ENCODE assay signal across 8 cellular contexts in the genomic region with DNA sequence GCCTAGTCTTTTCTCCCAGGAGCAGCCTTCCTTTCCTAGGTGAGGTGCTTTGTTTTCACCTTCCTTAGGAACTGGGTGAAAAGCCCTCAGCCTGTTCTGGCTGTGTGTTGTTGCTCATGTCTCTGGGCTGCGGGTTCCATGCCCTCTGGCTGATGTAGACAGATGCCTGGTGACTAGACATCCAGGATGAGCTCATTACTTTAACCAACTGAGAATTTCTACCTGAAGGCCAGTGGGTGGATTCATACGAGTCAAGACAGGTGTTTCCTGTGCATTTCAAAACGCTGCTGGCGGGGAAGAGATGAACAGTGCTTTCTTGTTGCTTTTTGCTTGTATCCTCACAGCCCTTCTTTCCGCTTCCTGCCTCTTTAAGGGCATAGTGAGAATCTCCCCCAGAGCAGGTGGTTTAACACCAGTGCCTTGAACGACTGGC. TPM values are rescaled to one million over a fixed set of nuclear protein-coding genes. Genes with fewer than 3 reads are reported as not detected.
A peak's percentile ranks its signal among the peaks of the same experiment; 100 is the strongest.
DNase-seq lines count a peak whose midpoint lies in the region; ATAC-seq and TF ChIP-seq lines count a peak whose summit lies in the region.

No MANE protein-coding gene starts in this region.

- no peak overlapping the region for H3K9ac ChIP-seq in colonic mucosa (ENCODE audit: low read depth in 2 of 2, low read length in 2 of 2)

- peaks cover 3% of the 10 kb centered on the region for H3K4me1 ChIP-seq in colonic mucosa

- H3K36me3 Mint-ChIP-seq in progenitor cell of endocrine pancreas (ENCODE audit: insufficient read depth) = peaks cover 5% of the 10 kb centered on the region

- H3K9me3 ChIP-seq in colonic mucosa = no peaks in the 10 kb centered on the region

- ATAC-seq in GM19395 (IDR thresholded peaks at IDR 0.05; ENCODE audit: unreplicated experiment) (peak; percentile 57), HG02798 (IDR thresholded peaks at IDR 0.05; ENCODE audit: poor library complexity, unreplicated experiment) (no peak)

- no peaks in the 10 kb centered on the region for H3K9me3 Mint-ChIP-seq in progenitor cell of endocrine pancreas (ENCODE audit: low read depth)

- no peaks in the 10 kb centered on the region for H3K36me3 ChIP-seq in colonic mucosa

- no peak overlapping the region for H3K27ac Mint-ChIP-seq in progenitor cell of endocrine pancreas

- TF ChIP-seq CTCF in RWPE1 (conservative IDR thresholded peaks at IDR 0.05; ENCODE audit: low read depth) = no peak
- TF ChIP-seq CTCF in colonic mucosa (IDR thresholded peaks at IDR 0.05) = no peak
- TF ChIP-seq CTCF in progenitor cell of endocrine pancreas (IDR thresholded peaks at IDR 0.05; ENCODE audit: unreplicated experiment) = no peak

- no peak overlapping the region for H3K4me3 ChIP-seq in colonic mucosa

- CTCF ChIA-PET in RWPE1 (lab: Yijun Ruan, JAX) = interaction anchor here (0.7 to 2.3 kb wide), 3 partner anchors 10 to 590 kb away, joined by 5 to 12 read pairs (median 8); no protein-coding TSS in a partner anchor

- H3K27ac ChIP-seq in RWPE1 (peak overlapping the region; percentile 100), colonic mucosa (peak overlapping the region; percentile 45)

- intact Hi-C loops in colonic mucosa (cut with DNase I) = no loop called here

- TF ChIP-seq POLR2A in erythroblast (IDR thresholded peaks at IDR 0.05; ENCODE audit: low read length) = no peak

- peak; percentile 87 for DNase-seq in RWPE1 (ENCODE audit: low spot score)
- no peak for DNase-seq in colonic mucosa
- peak; percentile 7 to 15 for DNase-seq in stimulated activated CD4-positive, alpha-beta T cell treated with anti-CD3 and anti-CD28 coated beads, Interleukin-2, amount 100 ng/mL, for 48 hours
- no peak for DNase-seq in amniotic stem cell (lab: John Stamatoyannopoulos, UW)
- no peak for DNase-seq in erythroblast (lab: John Stamatoyannopoulos, UW)
- no peak for DNase-seq in progenitor cell of endocrine pancreas (ENCODE audit: low spot score, unreplicated experiment)

- no peak overlapping the region for H3K4me3 Mint-ChIP-seq in progenitor cell of endocrine pancreas (ENCODE audit: low read depth)

- H3K27me3 Mint-ChIP-seq in progenitor cell of endocrine pancreas = no peaks in the 10 kb centered on the region

- POLR2A ChIA-PET in RWPE1 (lab: Yijun Ruan, JAX; ENCODE audit: low non-redundant PET) = interaction anchor here (1.6 kb wide), 1 partner anchor 32 kb away, joined by 15 read pairs; a partner anchor contains a TSS

- no peaks in the 10 kb centered on the region for H3K4me1 Mint-ChIP-seq in progenitor cell of endocrine pancreas (ENCODE audit: low read depth)

- H3K27me3 ChIP-seq in colonic mucosa = no peaks in the 10 kb centered on the region

RNA-seq across cellular contexts. Expression of a gene that starts 22.3 kb away (rescaled TPM):
- total RNA-seq in colonic mucosa = 10 to 100 TPM; 68.0 to 68.1 TPM
- total RNA-seq in progenitor cell of endocrine pancreas = 102 and 103 TPM in 2 replicates

RNA-seq across cellular contexts. Expression of a gene that starts 22.5 kb away (rescaled TPM):
- 10 to 100 TPM; 18.7 to 43.1 TPM for total RNA-seq in colonic mucosa
- 66.8 and 67.7 TPM in 2 replicates for total RNA-seq in progenitor cell of endocrine pancreas

RNA-seq across cellular contexts. Expression of a gene that starts 31.8 kb away (rescaled TPM):
- total RNA-seq in colonic mucosa (100 to 1,000 TPM; 267 to 272 TPM), progenitor cell of endocrine pancreas (9.7 and 14.8 TPM in 2 replicates)

RNA-seq across cellular contexts. Expression of a gene that starts 56.2 kb away (rescaled TPM):
- total RNA-seq in colonic mucosa (10 to 100 TPM in 1 of 2 donors, 1 to 10 TPM in 1; 5.1 to 39.9 TPM), progenitor cell of endocrine pancreas (3.3 and 4.4 TPM in 2 replicates)

Comparison
In these comparisons a context has a peak if more than half of its experiments do, and no peak if none do; other contexts are left out.
1. DNase-seq: peak in RWPE1 (single experiment) and stimulated activated CD4-positive, alpha-beta T cell treated with anti-CD3 and anti-CD28 coated beads, Interleukin-2, amount 100 ng/mL, for 48 hours (2 of 2); none in colonic mucosa (single experiment), amniotic stem cell (single experiment), erythroblast (0 of 2) and progenitor cell of endocrine pancreas (single experiment).
2. RNA of a gene that starts 31.8 kb away (total RNA-seq): 267 to 272 TPM in colonic mucosa; 9.7 to 14.8 TPM in progenitor cell of endocrine pancreas; every median in the first group is over 10 times any median in the second.